In genomic region chr6:159094444-159095252, GRCh38 we compare ENCODE assay signal across 9 cellular contexts. TPM values are rescaled to one million over a fixed set of nuclear protein-coding genes. Genes with fewer than 3 reads are reported as not detected.
A peak's percentile ranks its signal among the peaks of the same experiment; 100 is the strongest.
DNase-seq lines count a peak whose midpoint lies in the region; ATAC-seq and TF ChIP-seq lines count a peak whose summit lies in the region.
"Had no signal": no experiment of that assay in that cellular context is flagged by ENCODE, and none has a peak within 500 bp of the region (broad histone marks: within the 10 kb centered on the region; RNA-seq: fewer than 3 reads in every experiment).

No MANE protein-coding gene starts in this region.

- CTCF ChIA-PET in A673 (lab: Charles Lee): no interaction called here

- H3K9me3 ChIP-seq in effector memory CD4-positive, alpha-beta T cell (ENCODE audit: control insufficient read depth, low read length): no peaks in the 10 kb centered on the region
- no peaks in the 10 kb centered on the region for H3K9me3 ChIP-seq in A673 (ENCODE audit: low read depth, low read length, poor library complexity, severe bottlenecking)

- peaks cover 3% of the 10 kb centered on the region for H3K27me3 Mint-ChIP-seq in T-helper 2 cell treated with Interferon-gamma antibody and Interleukin-4, amounts not matched to agents 5 μg/mL and 100 μg/mL, for 36 hours (ENCODE audit: low read depth)

- peak overlapping the region; percentile 73 for H3K27ac Mint-ChIP-seq in T-helper 2 cell treated with Interferon-gamma antibody and Interleukin-4, amounts not matched to agents 5 μg/mL and 100 μg/mL, for 36 hours

- no peaks in the 10 kb centered on the region for H3K36me3 Mint-ChIP-seq in T-helper 2 cell treated with Interferon-gamma antibody and Interleukin-4, amounts not matched to agents 5 μg/mL and 100 μg/mL, for 36 hours (ENCODE audit: low read depth)

- ATAC-seq in HG03039 (IDR thresholded peaks at IDR 0.05; ENCODE audit: unreplicated experiment): no peak

- BruUV-seq in A673 (replicated peaks; lab: Mats Ljungman, UMichigan): no TSS peak

- no peaks in the 10 kb centered on the region for H3K27me3 ChIP-seq in effector memory CD4-positive, alpha-beta T cell (replicated peaks; ENCODE audit: control insufficient read depth, insufficient read depth, low read length, poor library complexity, severe bottlenecking)
- no peaks in the 10 kb centered on the region for H3K27me3 ChIP-seq in A673 (replicated peaks; ENCODE audit: insufficient read depth, low read depth, low read length, poor library complexity)

- TF ChIP-seq CTCF in A673 (conservative IDR thresholded peaks at IDR 0.05; ENCODE audit: low read depth, low read length): no peak

- H3K4me3 ChIP-seq in effector memory CD4-positive, alpha-beta T cell (ENCODE audit: insufficient read depth, low read depth, low read length, poor library complexity, severe bottlenecking): no peak overlapping the region
- no peak overlapping the region for H3K4me3 ChIP-seq in A673 (ENCODE audit: low read depth, low read length, poor library complexity, severe bottlenecking)

- POLR2A ChIA-PET in A673 (lab: Charles Lee; ENCODE audit: low non-redundant PET): no interaction called here

- H3K4me1 Mint-ChIP-seq in T-helper 2 cell treated with Interferon-gamma antibody and Interleukin-4, amounts not matched to agents 5 μg/mL and 100 μg/mL, for 36 hours (ENCODE audit: low read depth): peaks cover 41% of the 10 kb centered on the region

- peaks cover 33% of the 10 kb centered on the region for H3K4me1 ChIP-seq in effector memory CD4-positive, alpha-beta T cell (ENCODE audit: control insufficient read depth, insufficient read depth, low read length, poor library complexity, severe bottlenecking)
- no peaks in the 10 kb centered on the region for H3K4me1 ChIP-seq in A673 (ENCODE audit: insufficient read depth, low read length, poor library complexity, severe bottlenecking)

- peak overlapping the region; percentile 11 for H3K27ac ChIP-seq in effector memory CD4-positive, alpha-beta T cell (ENCODE audit: insufficient read depth, low read length, poor library complexity, severe bottlenecking)
- H3K27ac ChIP-seq in A673 (ENCODE audit: low read depth, low read length, poor library complexity, severe bottlenecking): no peak overlapping the region

- no peaks in the 10 kb centered on the region for H3K9me3 Mint-ChIP-seq in T-helper 2 cell treated with Interferon-gamma antibody and Interleukin-4, amounts not matched to agents 5 μg/mL and 100 μg/mL, for 36 hours

- peak; percentile 83 for DNase-seq in activated effector memory CD4-positive, alpha-beta T cell treated with anti-CD3 and anti-CD28 coated beads, Interleukin-2, amount 50 U/mL, for 16 hours
- no peak for DNase-seq in activated effector memory CD4-positive, alpha-beta T cell treated with Interleukin-2 at 50 U/mL for 16 hours
- peak; percentile 46 for DNase-seq in T-helper 2 cell treated with Interferon-gamma antibody and Interleukin-4, amounts not matched to agents 5 μg/mL and 100 μg/mL, for 36 hours (ENCODE audit: low spot score)
- peak in 1 of 3 donors; percentile 27 for DNase-seq in effector memory CD4-positive, alpha-beta T cell
- DNase-seq in mucosa of gallbladder (ENCODE audit: low spot score) (no peak), A673 (ENCODE audit: low spot score) (no peak)
- no peak for DNase-seq in NK-92 treated with Interleukin-12 subunit alpha and Interleukin-12 subunit beta, amount 100 ng/mL, for 24 hours (lab: John Stamatoyannopoulos, UW)
- DNase-seq: mammary epithelial cell had no signal

- H3K4me3 Mint-ChIP-seq in T-helper 2 cell treated with Interferon-gamma antibody and Interleukin-4, amounts not matched to agents 5 μg/mL and 100 μg/mL, for 36 hours: peak overlapping the region; percentile 55

- intact Hi-C loops in A673 (cut with micrococcal nuclease; ENCODE audit: unreplicated experiment): no loop called here

- H3K36me3 ChIP-seq in effector memory CD4-positive, alpha-beta T cell (ENCODE audit: control insufficient read depth, insufficient read depth, low read length): no peaks in the 10 kb centered on the region
- H3K36me3 ChIP-seq in A673 (ENCODE audit: insufficient read depth, low read length, poor library complexity, severe bottlenecking): no peaks in the 10 kb centered on the region

RNA-seq across cellular contexts. Expression of gene TAGAP, which starts 49.9 kb away (rescaled TPM):
- total RNA-seq in mucosa of gallbladder: 8.1 TPM
- total RNA-seq in A673 (2021): 0.11 TPM in 1 of 2 replicates, not detected in the other

Comparison
In these comparisons a context has a peak if more than half of its experiments do, and no peak if none do; other contexts are left out.
1. DNase-seq: peak in activated effector memory CD4-positive, alpha-beta T cell treated with anti-CD3 and anti-CD28 coated beads, Interleukin-2, amount 50 U/mL, for 16 hours (single experiment) and T-helper 2 cell treated with Interferon-gamma antibody and Interleukin-4, amounts not matched to agents 5 μg/mL and 100 μg/mL, for 36 hours (single experiment); none in activated effector memory CD4-positive, alpha-beta T cell treated with Interleukin-2 at 50 U/mL for 16 hours (single experiment), mucosa of gallbladder (single experiment), NK-92 treated with Interleukin-12 subunit alpha and Interleukin-12 subunit beta, amount 100 ng/mL, for 24 hours (single experiment) and A673 (single experiment).